ENCODE assay signal across 30 cellular contexts in the genomic region with DNA sequence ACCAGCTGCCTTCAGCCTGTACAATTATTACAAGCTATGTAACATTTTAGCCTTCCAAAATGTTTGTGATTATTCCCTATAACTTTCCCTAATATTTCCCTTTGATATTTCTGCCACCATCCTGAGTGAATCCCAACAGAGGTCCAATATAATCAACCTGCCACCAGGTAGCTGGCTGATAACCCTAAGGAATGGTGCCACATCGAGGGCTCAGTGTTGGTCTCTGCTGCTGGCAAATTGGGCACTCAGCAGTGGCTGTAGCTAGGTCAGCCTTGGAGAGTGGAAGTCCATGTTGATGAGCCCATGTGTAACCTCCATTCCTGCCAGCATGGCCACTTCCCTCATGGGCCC.
"Had no signal": no experiment of that assay in that cellular context is flagged by ENCODE, and none has a peak within 500 bp of the region (broad histone marks: within the 10 kb centered on the region; RNA-seq: fewer than 3 reads in every experiment).

No MANE protein-coding gene starts in this region.

- H3K4me3 ChIP-seq: ascending aorta, breast epithelium, cardiac muscle cell, colonic mucosa had no signal

- H3K27me3 ChIP-seq: ascending aorta, cardiac muscle cell, colonic mucosa had no signal

- H3K36me3 ChIP-seq: ascending aorta, breast epithelium, cardiac muscle cell, colonic mucosa had no signal

- ATAC-seq: activated CD4-positive, alpha-beta T cell treated with anti-CD3 and anti-CD28 coated beads for 36 hours; activated CD8-positive, alpha-beta memory T cell treated with anti-CD3 and anti-CD28 coated beads, Interleukin-2, amount 10 ng/mL, durations not matched to agents 7 days and 5 days; activated CD8-positive, alpha-beta T cell treated with anti-CD3 and anti-CD28 coated beads, Interleukin-2, amount 10 ng/mL, durations not matched to agents 7 days and 5 days; activated naive CD4-positive, alpha-beta T cell treated with anti-CD3 and anti-CD28 coated beads, Interleukin-2, amount 50 U/mL, for 72 hours; activated T-cell treated with anti-CD3 and anti-CD28 coated beads, Interleukin-2, amount 50 U/mL, for 72 hours; esophagus mucosa; T-helper 17 cell had no signal

- H3K4me1 Mint-ChIP-seq: activated CD4-positive, alpha-beta T cell treated with anti-CD3 and anti-CD28 coated beads for 36 hours; activated CD4-positive, alpha-beta T cell treated with anti-CD3 and anti-CD28 coated beads, Interleukin-2, amount 10 ng/mL, durations not matched to agents 24 days and 14 days; activated CD8-positive, alpha-beta memory T cell treated with anti-CD3 and anti-CD28 coated beads, Interleukin-2, amount 10 ng/mL, durations not matched to agents 7 days and 5 days; activated naive CD4-positive, alpha-beta T cell treated with anti-CD3 and anti-CD28 coated beads, Interleukin-2, amount 10 ng/mL, durations not matched to agents 7 days and 5 days; activated naive CD8-positive, alpha-beta T cell treated with anti-CD3 and anti-CD28 coated beads, Interleukin-2, amount 10 ng/mL, durations not matched to agents 7 days and 5 days; brain had no signal

- H3K36me3 Mint-ChIP-seq: activated CD4-positive, alpha-beta memory T cell treated with anti-CD3 and anti-CD28 coated beads for 36 hours; activated CD8-positive, alpha-beta memory T cell treated with anti-CD3 and anti-CD28 coated beads, Interleukin-2, amount 10 ng/mL, durations not matched to agents 7 days and 5 days; activated naive CD4-positive, alpha-beta T cell treated with anti-CD3 and anti-CD28 coated beads, Interleukin-2, amount 10 ng/mL, durations not matched to agents 7 days and 5 days; activated naive CD4-positive, alpha-beta T cell treated with anti-CD3 and anti-CD28 coated beads, Interleukin-2, amount 50 U/mL, for 72 hours; activated naive CD8-positive, alpha-beta T cell treated with anti-CD3 and anti-CD28 coated beads, Interleukin-2, amount 10 ng/mL, durations not matched to agents 7 days and 5 days; brain had no signal

- DNase-seq: activated CD4-positive, alpha-beta memory T cell treated with anti-CD3 and anti-CD28 coated beads for 36 hours; activated CD4-positive, alpha-beta T cell treated with anti-CD3 and anti-CD28 coated beads for 36 hours; activated CD4-positive, alpha-beta T cell treated with anti-CD3 and anti-CD28 coated beads, Interleukin-2, amount 10 ng/mL, durations not matched to agents 24 days and 14 days; activated CD4-positive, CD25-positive, alpha-beta regulatory T cell; activated CD4-positive, CD25-positive, alpha-beta regulatory T cell treated with anti-CD3 and anti-CD28 coated beads, Interleukin-2, amount 50 U/mL, for 72 hours; activated CD8-positive, alpha-beta memory T cell treated with anti-CD3 and anti-CD28 coated beads, Interleukin-2, amount 10 ng/mL, durations not matched to agents 7 days and 5 days; activated CD8-positive, alpha-beta memory T cell treated with anti-CD3 and anti-CD28 coated beads, Interleukin-2, amount 50 U/mL, for 4 hours; activated CD8-positive, alpha-beta T cell treated with anti-CD3 and anti-CD28 coated beads, Interleukin-2, amount 10 ng/mL, durations not matched to agents 7 days and 5 days; activated gamma-delta T cell; activated naive CD4-positive, alpha-beta T cell; activated naive CD4-positive, alpha-beta T cell treated with anti-CD3 and anti-CD28 coated beads, Interleukin-2, amount 10 ng/mL, durations not matched to agents 7 days and 5 days; activated naive CD8-positive, alpha-beta T cell treated with anti-CD3 and anti-CD28 coated beads, Interleukin-2, amount 10 ng/mL, durations not matched to agents 7 days and 5 days; activated T-cell treated with anti-CD3 and anti-CD28 coated beads, Interleukin-2, amount 50 U/mL, for 1 hour; activated T-cell treated with anti-CD3 and anti-CD28 coated beads, Interleukin-2, amount 50 U/mL, for 72 hours; central memory CD4-positive, alpha-beta T cell; cerebellar nuclear complex; colonic mucosa; effector CD8-positive, alpha-beta T cell; foreskin fibroblast; head of caudate nucleus; T-helper 1 cell; T-helper 17 cell; T1000 had no signal

- H3K27ac Mint-ChIP-seq: activated CD4-positive, alpha-beta memory T cell treated with anti-CD3 and anti-CD28 coated beads for 36 hours; activated CD4-positive, alpha-beta T cell treated with anti-CD3 and anti-CD28 coated beads for 36 hours; activated CD4-positive, alpha-beta T cell treated with anti-CD3 and anti-CD28 coated beads, Interleukin-2, amount 10 ng/mL, durations not matched to agents 24 days and 14 days; activated CD8-positive, alpha-beta memory T cell treated with anti-CD3 and anti-CD28 coated beads, Interleukin-2, amount 10 ng/mL, durations not matched to agents 7 days and 5 days; activated CD8-positive, alpha-beta T cell treated with anti-CD3 and anti-CD28 coated beads, Interleukin-2, amount 10 ng/mL, durations not matched to agents 7 days and 5 days; activated naive CD4-positive, alpha-beta T cell treated with anti-CD3 and anti-CD28 coated beads, Interleukin-2, amount 10 ng/mL, durations not matched to agents 7 days and 5 days; activated naive CD4-positive, alpha-beta T cell treated with anti-CD3 and anti-CD28 coated beads, Interleukin-2, amount 50 U/mL, for 72 hours; activated naive CD8-positive, alpha-beta T cell treated with anti-CD3 and anti-CD28 coated beads, Interleukin-2, amount 10 ng/mL, durations not matched to agents 7 days and 5 days; activated T-cell treated with anti-CD3 and anti-CD28 coated beads, Interleukin-2, amount 50 U/mL, for 72 hours; brain; T-helper 17 cell; T-helper 2 cell treated with Interferon-gamma antibody and Interleukin-4, amounts not matched to agents 5 μg/mL and 100 μg/mL, for 36 hours had no signal

- H3K27ac ChIP-seq: ascending aorta, breast epithelium, cardiac muscle cell, colonic mucosa had no signal

- H3K9me3 Mint-ChIP-seq: activated CD4-positive, alpha-beta memory T cell treated with anti-CD3 and anti-CD28 coated beads for 36 hours; activated CD4-positive, alpha-beta T cell treated with anti-CD3 and anti-CD28 coated beads, Interleukin-2, amount 10 ng/mL, durations not matched to agents 24 days and 14 days; activated naive CD4-positive, alpha-beta T cell treated with anti-CD3 and anti-CD28 coated beads, Interleukin-2, amount 10 ng/mL, durations not matched to agents 7 days and 5 days; activated naive CD4-positive, alpha-beta T cell treated with anti-CD3 and anti-CD28 coated beads, Interleukin-2, amount 50 U/mL, for 72 hours; activated T-cell treated with anti-CD3 and anti-CD28 coated beads, Interleukin-2, amount 50 U/mL, for 72 hours; T-helper 2 cell treated with Interferon-gamma antibody and Interleukin-4, amounts not matched to agents 5 μg/mL and 100 μg/mL, for 36 hours had no signal

- H3K9me3 ChIP-seq: ascending aorta, breast epithelium, colonic mucosa had no signal

- H3K4me3 Mint-ChIP-seq: activated CD4-positive, alpha-beta memory T cell treated with anti-CD3 and anti-CD28 coated beads for 36 hours; activated CD4-positive, alpha-beta T cell treated with anti-CD3 and anti-CD28 coated beads for 36 hours; activated CD4-positive, alpha-beta T cell treated with anti-CD3 and anti-CD28 coated beads, Interleukin-2, amount 10 ng/mL, durations not matched to agents 24 days and 14 days; activated CD8-positive, alpha-beta memory T cell treated with anti-CD3 and anti-CD28 coated beads, Interleukin-2, amount 10 ng/mL, durations not matched to agents 7 days and 5 days; activated CD8-positive, alpha-beta T cell treated with anti-CD3 and anti-CD28 coated beads, Interleukin-2, amount 10 ng/mL, durations not matched to agents 7 days and 5 days; activated naive CD4-positive, alpha-beta T cell treated with anti-CD3 and anti-CD28 coated beads, Interleukin-2, amount 10 ng/mL, durations not matched to agents 7 days and 5 days; activated naive CD8-positive, alpha-beta T cell treated with anti-CD3 and anti-CD28 coated beads, Interleukin-2, amount 10 ng/mL, durations not matched to agents 7 days and 5 days; activated T-cell treated with anti-CD3 and anti-CD28 coated beads, Interleukin-2, amount 50 U/mL, for 72 hours; brain; T-helper 17 cell; T-helper 2 cell treated with Interferon-gamma antibody and Interleukin-4, amounts not matched to agents 5 μg/mL and 100 μg/mL, for 36 hours had no signal

- H3K4me1 ChIP-seq: ascending aorta, breast epithelium, colonic mucosa had no signal
